In genomic region chr6:40654828-40655227, GRCh38 we compare ENCODE assay signal across 29 cellular contexts.
"Had no signal": no experiment of that assay in that cellular context is flagged by ENCODE, and none has a peak within 500 bp of the region (broad histone marks: within the 10 kb centered on the region; RNA-seq: fewer than 3 reads in every experiment).

No MANE protein-coding gene starts in this region.

- FAIRE-seq: astrocyte, TTC549 had no signal

- DNase-seq: activated CD4-positive, alpha-beta memory T cell treated with anti-CD3 and anti-CD28 coated beads for 36 hours; activated CD4-positive, alpha-beta T cell treated with anti-CD3 and anti-CD28 coated beads for 1 hour; activated CD4-positive, alpha-beta T cell treated with anti-CD3 and anti-CD28 coated beads for 36 hours; activated CD4-positive, alpha-beta T cell treated with anti-CD3 and anti-CD28 coated beads for 48 hours; activated CD4-positive, alpha-beta T cell treated with anti-CD3 and anti-CD28 coated beads, Interleukin-2, amount 10 ng/mL, durations not matched to agents 7 days and 5 days; activated CD4-positive, CD25-positive, alpha-beta regulatory T cell; activated CD8-positive, alpha-beta memory T cell treated with anti-CD3 and anti-CD28 coated beads, Interleukin-2, amount 50 U/mL, for 4 hours; activated CD8-positive, alpha-beta T cell treated with anti-CD3 and anti-CD28 coated beads for 36 hours; activated effector memory CD4-positive, alpha-beta T cell treated with anti-CD3 and anti-CD28 coated beads, Interleukin-2, amount 50 U/mL, for 16 hours; activated gamma-delta T cell treated with Interleukin-2 at 50 U/mL for 16 hours; activated naive CD4-positive, alpha-beta T cell; activated naive CD4-positive, alpha-beta T cell treated with anti-CD3 and anti-CD28 coated beads for 36 hours; activated naive CD4-positive, alpha-beta T cell treated with anti-CD3 and anti-CD28 coated beads, Interleukin-2, amount 50 U/mL, for 16 hours; activated naive CD8-positive, alpha-beta T cell treated with anti-CD3 and anti-CD28 coated beads for 36 hours; activated T-cell treated with anti-CD3 and anti-CD28 coated beads for 4 hours; activated T-cell treated with anti-CD3 and anti-CD28 coated beads, Interleukin-2, amount 50 U/mL, for 1 hour; activated T-cell treated with anti-CD3 and anti-CD28 coated beads, Interleukin-2, amount 50 U/mL, for 4 hours; activated T-cell treated with anti-CD3 and anti-CD28 coated beads, Interleukin-2, amount 50 U/mL, for 72 hours; adrenal gland; amniotic stem cell; aorta; body of pancreas; brain microvascular endothelial cell; central memory CD4-positive, alpha-beta T cell; T-helper 2 cell; T-helper 9 cell; WERI-Rb-1 had no signal
